In genomic region chr2:70947556-70948184, GRCh38 we compare ENCODE assay signal across 10 cellular contexts. TPM values are rescaled to one million over a fixed set of nuclear protein-coding genes. Genes with fewer than 3 reads are reported as not detected.
DNase-seq lines count a peak whose midpoint lies in the region; ATAC-seq and TF ChIP-seq lines count a peak whose summit lies in the region.
"Had no signal": no experiment of that assay in that cellular context is flagged by ENCODE, and none has a peak within 500 bp of the region (broad histone marks: within the 10 kb centered on the region; RNA-seq: fewer than 3 reads in every experiment).

No MANE protein-coding gene starts in this region.

- no peaks in the 10 kb centered on the region for H3K36me3 Mint-ChIP-seq in activated T-cell treated with anti-CD3 and anti-CD28 coated beads, Interleukin-2, amount 50 U/mL, for 24 hours (ENCODE audit: low read depth)

- peaks cover 16% of the 10 kb centered on the region for H3K4me1 Mint-ChIP-seq in activated T-cell treated with anti-CD3 and anti-CD28 coated beads, Interleukin-2, amount 50 U/mL, for 24 hours (ENCODE audit: low read depth)

- TF ChIP-seq CTCF in WERI-Rb-1 (IDR thresholded peaks at IDR 0.05; ENCODE audit: low read depth, low read length) (no peak), gastroesophageal sphincter (IDR thresholded peaks at IDR 0.05) (no peak), thoracic aorta (IDR thresholded peaks at IDR 0.05) (no peak)

- no peak for TF ChIP-seq POLR2A in gastroesophageal sphincter (IDR thresholded peaks at IDR 0.05)

- H3K4me3 ChIP-seq in WERI-Rb-1 (ENCODE audit: low read depth, low read length): peak overlapping the region; percentile 41
- H3K4me3 ChIP-seq in gastroesophageal sphincter: peak overlapping the region in 1 of 2 donors; percentile 42
- peak overlapping the region; percentile 59 for H3K4me3 ChIP-seq in thoracic aorta

- H3K9me3 Mint-ChIP-seq in activated T-cell treated with anti-CD3 and anti-CD28 coated beads, Interleukin-2, amount 50 U/mL, for 24 hours: no peaks in the 10 kb centered on the region

- ATAC-seq in gastroesophageal sphincter: peak; percentile 5
- no peak for ATAC-seq in thoracic aorta (ENCODE audit: insufficient number of reproducible peaks, low FRiP score, low read depth)
- no peak for ATAC-seq in HG03045 (IDR thresholded peaks at IDR 0.05; ENCODE audit: unreplicated experiment)

- peaks cover 0 to 20% (median 0%) of the 10 kb centered on the region in 3 donors for H3K4me1 ChIP-seq in gastroesophageal sphincter
- H3K4me1 ChIP-seq in thoracic aorta (ENCODE audit: control insufficient read depth in 1 of 2, low read depth in 2 of 2): peaks cover 0 to 4% of the 10 kb centered on the region in 2 donors

- no peak overlapping the region for H3K27ac Mint-ChIP-seq in activated T-cell treated with anti-CD3 and anti-CD28 coated beads, Interleukin-2, amount 50 U/mL, for 24 hours

- peak overlapping the region; percentile 81 for H3K4me3 Mint-ChIP-seq in activated T-cell treated with anti-CD3 and anti-CD28 coated beads, Interleukin-2, amount 50 U/mL, for 24 hours

- H3K36me3 ChIP-seq in WERI-Rb-1 (no peaks in the 10 kb centered on the region), gastroesophageal sphincter (no peaks in the 10 kb centered on the region), thoracic aorta (no peaks in the 10 kb centered on the region)

- H3K27me3 Mint-ChIP-seq in activated T-cell treated with anti-CD3 and anti-CD28 coated beads, Interleukin-2, amount 50 U/mL, for 24 hours: peaks cover 18% of the 10 kb centered on the region

- WGBS in gastroesophageal sphincter (ENCODE audit: low coverage in 1 of 2), 2 donors: 16 to 49% methylated on average over 3 to 8 of the region's 11 CpGs

- no peak overlapping the region for H3K27ac ChIP-seq in WERI-Rb-1
- no peak overlapping the region for H3K27ac ChIP-seq in gastroesophageal sphincter
- H3K27ac ChIP-seq in thoracic aorta: no peak overlapping the region
- H3K27ac ChIP-seq: C4-2B, skin epidermis had no signal

- H3K27me3 ChIP-seq in WERI-Rb-1 (ENCODE audit: insufficient read depth, low read depth, severe bottlenecking): peaks cover 12% of the 10 kb centered on the region
- peaks cover 38% of the 10 kb centered on the region for H3K27me3 ChIP-seq in gastroesophageal sphincter
- no peaks in the 10 kb centered on the region for H3K27me3 ChIP-seq in thoracic aorta (replicated peaks; ENCODE audit: insufficient read depth)

- H3K9me3 ChIP-seq in WERI-Rb-1 (ENCODE audit: severe bottlenecking): no peaks in the 10 kb centered on the region
- no peaks in the 10 kb centered on the region for H3K9me3 ChIP-seq in gastroesophageal sphincter
- no peaks in the 10 kb centered on the region for H3K9me3 ChIP-seq in thoracic aorta

- TF ChIP-seq EP300 in gastroesophageal sphincter (IDR thresholded peaks at IDR 0.05): no peak

- DNase-seq in activated T-cell treated with anti-CD3 and anti-CD28 coated beads, Interleukin-2, amount 50 U/mL, for 24 hours: peak; percentile 34
- no peak for DNase-seq in activated T-cell treated with anti-CD3 and anti-CD28 coated beads for 4 hours
- DNase-seq in WERI-Rb-1: no peak
- DNase-seq in thoracic aorta (ENCODE audit: low spot score): no peak
- DNase-seq in NCI-H2196 treated with DMSO at 0.1 percent for 48 hours (lab: John Stamatoyannopoulos, UW; ENCODE audit: unreplicated experiment): no peak
- DNase-seq in medulla oblongata (ENCODE audit: extremely low spot score): no peak

RNA-seq across cellular contexts. Expression of gene ATP6V1B1, which starts 12.0 kb away (rescaled TPM):
- total RNA-seq in gastroesophageal sphincter (under 1 TPM in 1 of 4 donors, not detected in 3; 0.46 TPM), thoracic aorta (1 to 10 TPM; 1.4 to 4.4 TPM)

RNA-seq across cellular contexts. Expression of gene ANKRD53, which starts 30.8 kb away (rescaled TPM):
- total RNA-seq in gastroesophageal sphincter (1 to 10 TPM in 2 of 4 donors, under 1 TPM in 2; 0.27 to 2.8 (median 0.97) TPM), thoracic aorta (1 to 10 TPM in 1 of 2 donors, under 1 TPM in 1; 0.49 to 4.6 TPM)

RNA-seq across cellular contexts. Expression of gene TEX261, which starts 47.0 kb away (rescaled TPM):
- 10 to 100 TPM; 24.6 to 41.0 (median 34.9) TPM for total RNA-seq in gastroesophageal sphincter
- 10 to 100 TPM; 35.9 to 45.1 TPM for total RNA-seq in thoracic aorta

RNA-seq across cellular contexts. Expression of gene VAX2, which starts 47.3 kb away (rescaled TPM):
- 1 to 10 TPM in 2 of 4 donors, not detected in 2; 1.9 to 2.0 TPM for total RNA-seq in gastroesophageal sphincter
- 1 to 10 TPM in 1 of 2 donors, under 1 TPM in 1; 0.56 to 1.9 TPM for total RNA-seq in thoracic aorta
